In the genomic region with DNA sequence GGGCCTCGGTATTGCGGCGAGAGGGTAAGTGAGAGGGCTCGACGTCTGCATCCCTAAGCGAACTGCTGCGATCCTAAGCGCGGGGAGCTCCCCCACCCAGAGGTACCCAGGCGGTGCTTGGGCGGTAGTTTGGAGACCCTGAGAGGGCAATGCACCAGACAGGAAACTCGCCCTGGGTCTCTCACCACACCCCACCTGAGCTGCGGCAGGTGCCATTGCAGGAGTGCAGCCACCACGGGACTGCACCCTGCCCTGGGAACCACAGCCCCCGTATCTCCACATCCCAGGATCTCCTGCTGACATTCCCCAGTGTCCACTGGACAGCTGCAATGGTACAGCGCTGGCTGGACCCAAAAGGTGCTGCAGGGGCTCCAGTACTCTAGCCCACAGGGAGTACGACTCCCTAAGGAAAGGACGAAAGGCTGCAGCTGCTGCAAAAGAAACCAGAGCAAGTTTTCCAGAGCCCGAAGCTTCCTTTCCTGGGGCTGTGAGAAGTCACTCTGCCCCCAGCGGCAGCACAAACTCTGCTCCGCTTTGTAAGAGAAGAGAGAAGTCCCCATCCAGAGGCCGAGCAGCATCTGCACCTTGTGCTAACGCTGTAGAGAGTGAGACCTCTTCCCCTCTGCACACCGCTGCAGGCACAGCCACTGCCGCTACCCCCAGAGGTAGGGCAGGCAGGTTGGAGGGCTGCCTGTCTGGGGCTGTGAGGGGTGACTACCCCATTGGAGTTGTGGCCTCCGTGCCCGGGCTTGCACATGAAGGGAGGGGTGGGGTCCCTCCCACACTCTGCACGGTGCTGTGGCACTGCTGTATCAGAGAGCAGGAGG, we compare ENCODE assay signal across 1 cellular context.
A peak's percentile ranks its signal among the peaks of the same experiment; 100 is the strongest.
TF ChIP-seq lines count a peak whose summit lies in the region.

No MANE protein-coding gene starts in this region.

TF ChIP-seq in HepG2, 621 proteins besides CTCF, POLR2A, EP300 and RAD21 (continued from another document):
- TF ChIP-seq ZBTB1 (CRISPR knock-in tag; IDR thresholded peaks at IDR 0.05; ENCODE audit: borderline replicate concordance) = no peak
- no peak for TF ChIP-seq FIP1L1 (IDR thresholded peaks at IDR 0.05; ENCODE audit: borderline replicate concordance, insufficient read depth, low read depth, low read length)
- TF ChIP-seq SOX13 (IDR thresholded peaks at IDR 0.05) = no peak
- TF ChIP-seq SOX13 (CRISPR knock-in tag; conservative IDR thresholded peaks at IDR 0.05 in 1 of 2, IDR thresholded peaks at IDR 0.05 in 1 of 2) = 0 out of 4 replicates have a peak, but pooled peaks of 1 of the 2 experiments have one; percentile 8
- TF ChIP-seq GATAD1 (CRISPR knock-in tag; IDR thresholded peaks at IDR 0.05) = no peak
- no peak for TF ChIP-seq MAFK (conservative IDR thresholded peaks at IDR 0.05 in 1 of 2, IDR thresholded peaks at IDR 0.05 in 1 of 2; ENCODE audit: low read length in 2 of 2)
- TF ChIP-seq ZNF331 (CRISPR knock-in tag; IDR thresholded peaks at IDR 0.05) = 0 out of 2 replicates have a peak, but pooled peaks have one; percentile 20
- 0 out of 2 replicates have a peak, but pooled peaks have one; percentile 10 for TF ChIP-seq KDM2A (CRISPR knock-in tag; IDR thresholded peaks at IDR 0.05; ENCODE audit: borderline replicate concordance, low read depth)
- 0 out of 2 replicates have a peak, but pooled peaks have one; percentile 13 for TF ChIP-seq HDAC2 (CRISPR knock-in tag; IDR thresholded peaks at IDR 0.05)
- peak; percentile 44; the same call in 1 of the 2 replicates for TF ChIP-seq ZGPAT (CRISPR knock-in tag; IDR thresholded peaks at IDR 0.05)
- TF ChIP-seq CSRNP1 (CRISPR knock-in tag; IDR thresholded peaks at IDR 0.05) = no peak
- TF ChIP-seq ZNF556 (CRISPR knock-in tag; IDR thresholded peaks at IDR 0.05; ENCODE audit: borderline replicate concordance) = peak; percentile 64; the same call in 1 of the 2 replicates
- TF ChIP-seq SALL1 (CRISPR knock-in tag; IDR thresholded peaks at IDR 0.05) = peak; percentile 45; the same call in 1 of the 2 replicates
- TF ChIP-seq, protein P1, sequence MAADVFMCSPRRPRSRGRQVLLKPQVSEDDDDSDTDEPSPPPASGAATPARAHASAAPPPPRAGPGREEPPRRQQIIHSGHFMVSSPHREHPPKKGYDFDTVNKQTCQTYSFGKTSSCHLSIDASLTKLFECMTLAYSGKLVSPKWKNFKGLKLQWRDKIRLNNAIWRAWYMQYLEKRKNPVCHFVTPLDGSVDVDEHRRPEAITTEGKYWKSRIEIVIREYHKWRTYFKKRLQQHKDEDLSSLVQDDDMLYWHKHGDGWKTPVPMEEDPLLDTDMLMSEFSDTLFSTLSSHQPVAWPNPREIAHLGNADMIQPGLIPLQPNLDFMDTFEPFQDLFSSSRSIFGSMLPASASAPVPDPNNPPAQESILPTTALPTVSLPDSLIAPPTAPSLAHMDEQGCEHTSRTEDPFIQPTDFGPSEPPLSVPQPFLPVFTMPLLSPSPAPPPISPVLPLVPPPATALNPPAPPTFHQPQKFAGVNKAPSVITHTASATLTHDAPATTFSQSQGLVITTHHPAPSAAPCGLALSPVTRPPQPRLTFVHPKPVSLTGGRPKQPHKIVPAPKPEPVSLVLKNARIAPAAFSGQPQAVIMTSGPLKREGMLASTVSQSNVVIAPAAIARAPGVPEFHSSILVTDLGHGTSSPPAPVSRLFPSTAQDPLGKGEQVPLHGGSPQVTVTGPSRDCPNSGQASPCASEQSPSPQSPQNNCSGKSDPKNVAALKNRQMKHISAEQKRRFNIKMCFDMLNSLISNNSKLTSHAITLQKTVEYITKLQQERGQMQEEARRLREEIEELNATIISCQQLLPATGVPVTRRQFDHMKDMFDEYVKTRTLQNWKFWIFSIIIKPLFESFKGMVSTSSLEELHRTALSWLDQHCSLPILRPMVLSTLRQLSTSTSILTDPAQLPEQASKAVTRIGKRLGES (CRISPR knock-in tag; IDR thresholded peaks at IDR 0.05; ENCODE audit: borderline replicate concordance) = no peak
- TF ChIP-seq, protein P2, sequence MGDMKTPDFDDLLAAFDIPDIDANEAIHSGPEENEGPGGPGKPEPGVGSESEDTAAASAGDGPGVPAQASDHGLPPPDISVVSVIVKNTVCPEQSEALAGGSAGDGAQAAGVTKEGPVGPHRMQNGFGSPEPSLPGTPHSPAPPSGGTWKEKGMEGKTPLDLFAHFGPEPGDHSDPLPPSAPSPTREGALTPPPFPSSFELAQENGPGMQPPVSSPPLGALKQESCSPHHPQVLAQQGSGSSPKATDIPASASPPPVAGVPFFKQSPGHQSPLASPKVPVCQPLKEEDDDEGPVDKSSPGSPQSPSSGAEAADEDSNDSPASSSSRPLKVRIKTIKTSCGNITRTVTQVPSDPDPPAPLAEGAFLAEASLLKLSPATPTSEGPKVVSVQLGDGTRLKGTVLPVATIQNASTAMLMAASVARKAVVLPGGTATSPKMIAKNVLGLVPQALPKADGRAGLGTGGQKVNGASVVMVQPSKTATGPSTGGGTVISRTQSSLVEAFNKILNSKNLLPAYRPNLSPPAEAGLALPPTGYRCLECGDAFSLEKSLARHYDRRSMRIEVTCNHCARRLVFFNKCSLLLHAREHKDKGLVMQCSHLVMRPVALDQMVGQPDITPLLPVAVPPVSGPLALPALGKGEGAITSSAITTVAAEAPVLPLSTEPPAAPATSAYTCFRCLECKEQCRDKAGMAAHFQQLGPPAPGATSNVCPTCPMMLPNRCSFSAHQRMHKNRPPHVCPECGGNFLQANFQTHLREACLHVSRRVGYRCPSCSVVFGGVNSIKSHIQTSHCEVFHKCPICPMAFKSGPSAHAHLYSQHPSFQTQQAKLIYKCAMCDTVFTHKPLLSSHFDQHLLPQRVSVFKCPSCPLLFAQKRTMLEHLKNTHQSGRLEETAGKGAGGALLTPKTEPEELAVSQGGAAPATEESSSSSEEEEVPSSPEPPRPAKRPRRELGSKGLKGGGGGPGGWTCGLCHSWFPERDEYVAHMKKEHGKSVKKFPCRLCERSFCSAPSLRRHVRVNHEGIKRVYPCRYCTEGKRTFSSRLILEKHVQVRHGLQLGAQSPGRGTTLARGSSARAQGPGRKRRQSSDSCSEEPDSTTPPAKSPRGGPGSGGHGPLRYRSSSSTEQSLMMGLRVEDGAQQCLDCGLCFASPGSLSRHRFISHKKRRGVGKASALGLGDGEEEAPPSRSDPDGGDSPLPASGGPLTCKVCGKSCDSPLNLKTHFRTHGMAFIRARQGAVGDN (CRISPR knock-in tag; IDR thresholded peaks at IDR 0.05) = peak; percentile 67
- TF ChIP-seq ZNF276 (CRISPR knock-in tag; IDR thresholded peaks at IDR 0.05; ENCODE audit: low read depth) = no peak
- 0 out of 2 replicates have a peak, but pooled peaks have one; percentile 31 for TF ChIP-seq ZMYM2 (CRISPR knock-in tag; IDR thresholded peaks at IDR 0.05)
- TF ChIP-seq MNT (IDR thresholded peaks at IDR 0.05) = no peak
- no peak for TF ChIP-seq RFXANK (CRISPR knock-in tag; IDR thresholded peaks at IDR 0.05)
- no peak for TF ChIP-seq ZNF660 (CRISPR knock-in tag; IDR thresholded peaks at IDR 0.05; ENCODE audit: borderline replicate concordance, low read depth)
- TF ChIP-seq SSRP1 (CRISPR knock-in tag; IDR thresholded peaks at IDR 0.05) = no peak
- peak; percentile 97 for TF ChIP-seq ZNF292 (CRISPR knock-in tag; IDR thresholded peaks at IDR 0.05; ENCODE audit: borderline replicate concordance, low read depth)
- no peak for TF ChIP-seq NONO (IDR thresholded peaks at IDR 0.05)
- peak; percentile 25; the same call in 1 of the 2 replicates for TF ChIP-seq NONO (CRISPR knock-in tag; conservative IDR thresholded peaks at IDR 0.05)
- no peak for TF ChIP-seq LCORL (IDR thresholded peaks at IDR 0.05)
- peak; percentile 52; the same call in 1 of the 2 replicates for TF ChIP-seq LCORL (CRISPR knock-in tag; IDR thresholded peaks at IDR 0.05)
- peak; percentile 85 for TF ChIP-seq ZNF777 (CRISPR knock-in tag; IDR thresholded peaks at IDR 0.05)
- no peak for TF ChIP-seq ZMAT5 (CRISPR knock-in tag; IDR thresholded peaks at IDR 0.05; ENCODE audit: borderline replicate concordance, low read depth)
- no peak for TF ChIP-seq ERF (CRISPR knock-in tag; IDR thresholded peaks at IDR 0.05)
- no peak for TF ChIP-seq SATB2 (CRISPR knock-in tag; IDR thresholded peaks at IDR 0.05)
- TF ChIP-seq ZNF776 (CRISPR knock-in tag; IDR thresholded peaks at IDR 0.05) = 0 out of 2 replicates have a peak, but pooled peaks have one; percentile 49
- TF ChIP-seq RELA (CRISPR knock-in tag; IDR thresholded peaks at IDR 0.05) = no peak
- 0 out of 2 replicates have a peak, but pooled peaks have one; percentile 45 for TF ChIP-seq RCOR2 (CRISPR knock-in tag; IDR thresholded peaks at IDR 0.05)
- 0 out of 2 replicates have a peak, but pooled peaks have one; percentile 53 for TF ChIP-seq NR0B2 (CRISPR knock-in tag; IDR thresholded peaks at IDR 0.05)
- 0 out of 2 replicates have a peak, but pooled peaks have one; percentile 22 for TF ChIP-seq MTA1 (CRISPR knock-in tag; IDR thresholded peaks at IDR 0.05; ENCODE audit: borderline replicate concordance)
- TF ChIP-seq ZNF788 (CRISPR knock-in tag; IDR thresholded peaks at IDR 0.05; ENCODE audit: borderline replicate concordance) = peak; percentile 18; the same call in 1 of the 2 replicates
- TF ChIP-seq KMT2A (CRISPR knock-in tag; IDR thresholded peaks at IDR 0.05) = peak; percentile 56; the same call in 1 of the 2 replicates
